In genomic region chr11:79100093-79100704, GRCh38 we compare ENCODE assay signal across 8 cellular contexts.
DNase-seq lines count a peak whose midpoint lies in the region; ATAC-seq and TF ChIP-seq lines count a peak whose summit lies in the region.

No MANE protein-coding gene starts in this region.

- DNase-seq in NCI-H2081 (lab: John Stamatoyannopoulos, UW), result peak; percentile 27 to 29
- no peak for DNase-seq in NCI-H2081 treated with DMSO at 0.1 percent for 48 hours (lab: John Stamatoyannopoulos, UW)
- peak; percentile 54 for DNase-seq in RKO (ENCODE audit: low spot score)
- no peak for DNase-seq in dorsolateral prefrontal cortex
- peak; percentile 33 for DNase-seq in midbrain (lab: John Stamatoyannopoulos, UW)

- intact Hi-C loops in dorsolateral prefrontal cortex (cut with DNase I), result loop anchor here in 1 of 2 donors (5.0 kb wide), 1 partner anchor 453 kb away; no protein-coding TSS in a partner anchor

- TF ChIP-seq CTCF in dorsolateral prefrontal cortex (IDR thresholded peaks at IDR 0.05 in 54 of 56, conservative IDR thresholded peaks at IDR 0.05 in 2 of 56; ENCODE audit: low read depth in 1 of 56, partially characterized antibody in 56 of 56), result peak; percentile 39 to 80 (median 68)

- peak; percentile 94 for ATAC-seq in GM19372 (IDR thresholded peaks at IDR 0.05; ENCODE audit: low read depth, unreplicated experiment)
- ATAC-seq in HG03442 (IDR thresholded peaks at IDR 0.05; ENCODE audit: unreplicated experiment), result peak; percentile 87
- no peak for ATAC-seq in GM19324 (IDR thresholded peaks at IDR 0.05; ENCODE audit: low FRiP score, unreplicated experiment)

- H3K27me3 ChIP-seq in dorsolateral prefrontal cortex, result peaks cover 0 to 19% (median 0%) of the 10 kb centered on the region in 45 donors

- H3K27ac ChIP-seq in dorsolateral prefrontal cortex, result peak overlapping the region in 2 of 59 donors; percentile 19 to 29

- H3K4me3 ChIP-seq in dorsolateral prefrontal cortex, result no peak overlapping the region

Comparison
In these comparisons a context has a peak if more than half of its experiments do, and no peak if none do; other contexts are left out.
1. DNase-seq: peak in NCI-H2081 (2 of 2), RKO (single experiment) and midbrain (single experiment); none in NCI-H2081 treated with DMSO at 0.1 percent for 48 hours (single experiment) and dorsolateral prefrontal cortex (0 of 10).